Comparison of ENCODE assay signal across 8 cellular contexts in genomic region chr4:70705146-70705855, GRCh38. TPM values are rescaled to one million over a fixed set of nuclear protein-coding genes. Genes with fewer than 3 reads are reported as not detected.
DNase-seq lines count a peak whose midpoint lies in the region; ATAC-seq, FAIRE-seq and TF ChIP-seq lines count a peak whose summit lies in the region.

No MANE protein-coding gene starts in this region.

- intact Hi-C loops in Right ventricle myocardium inferior (cut with DNase I) (loop anchor here (5.0 kb wide), 2 partner anchors 132 to 287 kb away; partner anchors contain the start of genes DCK and GRSF1), pancreas (cut with DNase I) (no loop called here), upper lobe of right lung (cut with DNase I) (no loop called here)

- H3K4me1 ChIP-seq in pancreas (peaks cover 12 to 34% (median 19%) of the 10 kb centered on the region in 3 donors), upper lobe of right lung (peaks cover 19% of the 10 kb centered on the region)

- H3K27me3 Mint-ChIP-seq in activated naive CD8-positive, alpha-beta T cell = no peaks in the 10 kb centered on the region

- H3K4me1 Mint-ChIP-seq in activated naive CD8-positive, alpha-beta T cell (ENCODE audit: low read depth) = peaks cover 37% of the 10 kb centered on the region

- H3K4me3 Mint-ChIP-seq in activated naive CD8-positive, alpha-beta T cell = peak overlapping the region; percentile 93

- peak overlapping the region; percentile 78 to 98 (median 94) for H3K27ac ChIP-seq in pancreas
- H3K27ac ChIP-seq in upper lobe of right lung = peak overlapping the region; percentile 93

- H3K9me3 ChIP-seq in pancreas = no peaks in the 10 kb centered on the region
- H3K9me3 ChIP-seq in upper lobe of right lung = no peaks in the 10 kb centered on the region

- TF ChIP-seq CTCF in pancreas (IDR thresholded peaks at IDR 0.05) = no peak
- no peak for TF ChIP-seq CTCF in upper lobe of right lung (IDR thresholded peaks at IDR 0.05)

- peak overlapping the region; percentile 94 for H3K27ac Mint-ChIP-seq in activated naive CD8-positive, alpha-beta T cell

- no peaks in the 10 kb centered on the region for H3K36me3 Mint-ChIP-seq in activated naive CD8-positive, alpha-beta T cell

- H3K27me3 ChIP-seq in pancreas = no peaks in the 10 kb centered on the region
- H3K27me3 ChIP-seq in upper lobe of right lung = no peaks in the 10 kb centered on the region

- no peak for FAIRE-seq in pancreas (lab: Jason Lieb, UNC)

- no peaks in the 10 kb centered on the region for H3K9me3 Mint-ChIP-seq in activated naive CD8-positive, alpha-beta T cell (ENCODE audit: low read depth)

- H3K36me3 ChIP-seq in pancreas (no peaks in the 10 kb centered on the region), upper lobe of right lung (no peaks in the 10 kb centered on the region)

- DNase-seq in GDM1 (lab: John Stamatoyannopoulos, UW) (peak; percentile 37), Right ventricle myocardium inferior (ENCODE audit: missing footprints) (peak; percentile 90), pancreas (peak; percentile 63 to 87 (median 75)), upper lobe of right lung (peak; percentile 94)
- DNase-seq in Jurkat, Clone E6-1 (ENCODE audit: low read depth, low spot score) = peak; percentile 72

- 1% methylated on average over 26 to 84 of the region's 84 CpGs for WGBS in pancreas, 2 donors

- H3K4me3 ChIP-seq in Jurkat, Clone E6-1 (ENCODE audit: low read length) = peak overlapping the region; percentile 79
- peak overlapping the region; percentile 60 to 95 (median 89) for H3K4me3 ChIP-seq in pancreas
- peak overlapping the region; percentile 89 for H3K4me3 ChIP-seq in upper lobe of right lung

- ATAC-seq in GM21786 (IDR thresholded peaks at IDR 0.05; ENCODE audit: unreplicated experiment) (peak; percentile 46), SK-N-SH treated with all-trans-retinoic acid at 6 μM for 48 hours (peak; percentile 77), Right ventricle myocardium inferior (peak; percentile 83), pancreas (peak; percentile 70 to 76 (median 72)), upper lobe of right lung (peak; percentile 83)

TF ChIP-seq in SK-N-SH treated with all-trans-retinoic acid at 6 μM for 48 hours, 23 proteins besides CTCF, POLR2A, EP300 and RAD21:
- TF ChIP-seq CSDC2 (CRISPR knock-in tag; IDR thresholded peaks at IDR 0.05) (no peak), BACH2 (CRISPR knock-in tag; IDR thresholded peaks at IDR 0.05; ENCODE audit: borderline replicate concordance) (no peak), PATZ1 (CRISPR knock-in tag; IDR thresholded peaks at IDR 0.05; ENCODE audit: borderline replicate concordance) (peak; percentile 82)

RNA-seq across cellular contexts. Expression of gene RUFY3, which starts 16.5 kb away (rescaled TPM):
- polyA plus RNA-seq in Jurkat, Clone E6-1 (2012; ENCODE audit: insufficient read depth, insufficient read length) = 41.7 TPM
- total RNA-seq in Right ventricle myocardium inferior = 23.0 TPM
- 10 to 100 TPM; 18.3 to 42.1 (median 19.8) TPM for total RNA-seq in pancreas
- 10 to 100 TPM; 23.2 to 31.8 TPM for polyA plus RNA-seq in pancreas
- 98.2 TPM for total RNA-seq in upper lobe of right lung

RNA-seq across cellular contexts. Expression of gene UTP3, which starts 17.0 kb away (rescaled TPM):
- polyA plus RNA-seq in Jurkat, Clone E6-1 (2012; ENCODE audit: insufficient read depth, insufficient read length) = 46.5 TPM
- total RNA-seq in Right ventricle myocardium inferior (14.8 TPM), pancreas (10 to 100 TPM in 3 of 6 donors, 1 to 10 TPM in 3; 6.5 to 12.2 (median 9.6) TPM), upper lobe of right lung (27.2 TPM)
- 10 to 100 TPM; 10.6 to 15.4 TPM for polyA plus RNA-seq in pancreas

RNA-seq across cellular contexts. Expression of gene JCHAIN, which starts 39.0 kb away (rescaled TPM):
- polyA plus RNA-seq in Jurkat, Clone E6-1 (2012; ENCODE audit: insufficient read depth, insufficient read length) = not detected
- total RNA-seq in Right ventricle myocardium inferior (6.5 TPM), pancreas (100 to 1,000 TPM in 1 of 6 donors, 10 to 100 TPM in 1, 1 to 10 TPM in 3, under 1 TPM in 1; 0.42 to 122 (median 5.9) TPM), upper lobe of right lung (99.1 TPM)
- 1 to 10 TPM in 1 of 2 donors, under 1 TPM in 1; 0.38 to 2.0 TPM for polyA plus RNA-seq in pancreas

Comparison
In these comparisons a context has a peak if more than half of its experiments do, and no peak if none do; other contexts are left out.
1. Peak in every context shown above with its lines: DNase-seq, ATAC-seq, H3K4me3 ChIP-seq and H3K27ac ChIP-seq.
2. DNase-seq: peak in every context shown above with its lines; median percentile 94 in upper lobe of right lung; 90 in Right ventricle myocardium inferior; 75 in pancreas; 72 in Jurkat, Clone E6-1; 37 in GDM1.